Comparison of ENCODE assay signal across 8 cellular contexts in genomic region chr19:49929121-49929610, GRCh38. TPM values are rescaled to one million over a fixed set of nuclear protein-coding genes. Genes with fewer than 3 reads are reported as not detected.
DNase-seq lines count a peak whose midpoint lies in the region; TF ChIP-seq lines count a peak whose summit lies in the region.

Gene ATF5 (plus strand): TSS chr19:49929205. CDS start chr19:49930851, 1,646 bp downstream.
Gene NUP62 (minus strand): TSS chr19:49929504. CDS start chr19:49909807, 19,697 bp downstream.

- TF ChIP-seq CTCF in foreskin fibroblast (IDR thresholded peaks at IDR 0.05; ENCODE audit: low read depth, low read length) = no peak

- peak within 1 kb of the TSS; percentile 13 for H2AFZ ChIP-seq in neuron (ENCODE audit: low read depth, low read length)

- peak within 1 kb of the TSS; percentile 96 for H3K27ac ChIP-seq in subcutaneous abdominal adipose tissue (ENCODE audit: low read depth, low read length)

- DNase-seq in H7 (peak; percentile 99), M059J (ENCODE audit: low read depth) (peak; percentile 90), SHP77 treated with DMSO at 0.1 percent for 48 hours (lab: John Stamatoyannopoulos, UW) (peak; percentile 88), activated gamma-delta T cell treated with Interleukin-2 at 50 U/mL for 16 hours (peak; percentile 91), foreskin fibroblast (peak; percentile 67 to 93)

- H3K9ac ChIP-seq in ES-I3 (ENCODE audit: low read depth, low read length) (peak within 1 kb of the TSS; percentile 93), subcutaneous abdominal adipose tissue (ENCODE audit: low read length in 5 of 5) (peak within 1 kb of the TSS; percentile 89 to 96 (median 93))

- H3K27me3 ChIP-seq in H7 (ENCODE audit: control insufficient read depth, insufficient read depth, low read length) (no peaks in the 10 kb centered on the region), neuron (ENCODE audit: insufficient read depth, low read length) (no peaks in the 10 kb centered on the region), subcutaneous abdominal adipose tissue (ENCODE audit: control insufficient read depth in 5 of 5, insufficient read depth in 4 of 5, low read length in 5 of 5) (no peaks in the 10 kb centered on the region)

- H3K9me3 ChIP-seq in ES-I3 (ENCODE audit: control insufficient read depth, insufficient read depth, low read length) = no peaks in the 10 kb centered on the region
- no peaks in the 10 kb centered on the region for H3K9me3 ChIP-seq in neuron (ENCODE audit: low read length)
- no peaks in the 10 kb centered on the region for H3K9me3 ChIP-seq in subcutaneous abdominal adipose tissue (ENCODE audit: control insufficient read depth in 5 of 5, low read length in 5 of 5)

- no peaks in the 10 kb centered on the region; the same call in 1 of the 2 replicates for H3K4me1 ChIP-seq in ES-I3 (ENCODE audit: insufficient read depth, low read length)
- peaks cover 17% of the 10 kb centered on the region for H3K4me1 ChIP-seq in neuron (ENCODE audit: insufficient read depth, low read length)
- H3K4me1 ChIP-seq in subcutaneous abdominal adipose tissue (ENCODE audit: control insufficient read depth in 5 of 5, insufficient read depth in 5 of 5, low read length in 5 of 5) = peaks cover 2 to 51% (median 31%) of the 10 kb centered on the region in 5 donors

- H3K4me3 ChIP-seq in H7 (ENCODE audit: insufficient read depth, low read depth, low read length) = peak within 1 kb of the TSS; percentile 91
- peak within 1 kb of the TSS; percentile 61 to 89 for H3K4me3 ChIP-seq in foreskin fibroblast (ENCODE audit: low read depth in 1 of 2, low read length in 2 of 2)
- peak within 1 kb of the TSS; percentile 91 for H3K4me3 ChIP-seq in neuron (ENCODE audit: low read length)
- peak within 1 kb of the TSS; percentile 78 to 94 (median 83) for H3K4me3 ChIP-seq in subcutaneous abdominal adipose tissue (ENCODE audit: low read depth in 1 of 5, low read length in 5 of 5)

- H3K36me3 ChIP-seq in ES-I3 (ENCODE audit: insufficient read depth, low read length) (peaks cover 16% of the 10 kb centered on the region), H7 (replicated peaks; ENCODE audit: control insufficient read depth, insufficient read depth, low read length) (peaks cover 19% of the 10 kb centered on the region), neuron (ENCODE audit: insufficient read depth, low read length) (peaks cover 34% of the 10 kb centered on the region), subcutaneous abdominal adipose tissue (ENCODE audit: control insufficient read depth in 5 of 5, insufficient read depth in 5 of 5, low read length in 5 of 5) (peaks cover 0 to 26% (median 16%) of the 10 kb centered on the region in 5 donors)

RNA-seq across cellular contexts. Expression of gene ATF5, which starts in this region (rescaled TPM):
- total RNA-seq in H7 (2014; rRNA removed; shearing (Covaris generic)) = 10.7 and 15.0 TPM in 2 replicates
- 18.9 and 20.5 TPM in 2 replicates for total RNA-seq in M059J (2014; rRNA removed; shearing (Covaris generic))

RNA-seq across cellular contexts. Expression of gene NUP62, which starts in this region (rescaled TPM):
- 104 and 109 TPM in 2 replicates for total RNA-seq in H7 (2014; rRNA removed; shearing (Covaris generic))
- total RNA-seq in M059J (2014; rRNA removed; shearing (Covaris generic)) = 70.5 and 96.0 TPM in 2 replicates

Comparison
In these comparisons a context has a peak if more than half of its experiments do, and no peak if none do; other contexts are left out.
1. Peak in every context shown above with its lines: DNase-seq, H3K4me3 ChIP-seq and H3K27ac ChIP-seq.